ENCODE assay signal across 11 cellular contexts in genomic region chr3:169085827-169086226, GRCh38.
A peak's percentile ranks its signal among the peaks of the same experiment; 100 is the strongest.
DNase-seq lines count a peak whose midpoint lies in the region; ATAC-seq and TF ChIP-seq lines count a peak whose summit lies in the region.
"Had no signal": no experiment of that assay in that cellular context is flagged by ENCODE, and none has a peak within 500 bp of the region (broad histone marks: within the 10 kb centered on the region; RNA-seq: fewer than 3 reads in every experiment).

No MANE protein-coding gene starts in this region.

- ATAC-seq in HG03469 (IDR thresholded peaks at IDR 0.05; ENCODE audit: unreplicated experiment) (no peak), HG03439 (IDR thresholded peaks at IDR 0.05; ENCODE audit: unreplicated experiment) (no peak), GM21717 (IDR thresholded peaks at IDR 0.05; ENCODE audit: unreplicated experiment) (no peak)
- ATAC-seq: activated naive CD8-positive, alpha-beta T cell treated with anti-CD3 and anti-CD28 coated beads, Interleukin-2, amount 50 U/mL, for 24 hours; heart left ventricle had no signal

- H3K4me3 ChIP-seq in MG63, result no peak overlapping the region
- H3K4me3 ChIP-seq in epithelial cell of esophagus (ENCODE audit: low read length), result no peak overlapping the region
- H3K4me3 ChIP-seq: heart left ventricle had no signal

- DNase-seq in COR-L47 (lab: John Stamatoyannopoulos, UW) (peak; percentile 2), MG63 (peak; percentile 67), epithelial cell of esophagus (ENCODE audit: low read depth) (peak; percentile 95), myocyte (ENCODE audit: low read depth) (peak; percentile 85), retina (no peak)
- DNase-seq: activated naive CD8-positive, alpha-beta T cell treated with anti-CD3 and anti-CD28 coated beads, Interleukin-2, amount 50 U/mL, for 24 hours; heart left ventricle; KG1 had no signal

- TF ChIP-seq CTCF in epithelial cell of esophagus (IDR thresholded peaks at IDR 0.05; ENCODE audit: insufficient read depth, low read depth, low read length, missing control alignments), result no peak

- no peaks in the 10 kb centered on the region for H3K27me3 ChIP-seq in MG63
- H3K27me3 ChIP-seq: heart left ventricle had no signal

- H3K9me3 ChIP-seq in MG63, result no peaks in the 10 kb centered on the region
- H3K9me3 ChIP-seq: heart left ventricle had no signal

- no peaks in the 10 kb centered on the region for H3K36me3 ChIP-seq in MG63
